7 cellular contexts compared by ENCODE assay signal in the genomic region with DNA sequence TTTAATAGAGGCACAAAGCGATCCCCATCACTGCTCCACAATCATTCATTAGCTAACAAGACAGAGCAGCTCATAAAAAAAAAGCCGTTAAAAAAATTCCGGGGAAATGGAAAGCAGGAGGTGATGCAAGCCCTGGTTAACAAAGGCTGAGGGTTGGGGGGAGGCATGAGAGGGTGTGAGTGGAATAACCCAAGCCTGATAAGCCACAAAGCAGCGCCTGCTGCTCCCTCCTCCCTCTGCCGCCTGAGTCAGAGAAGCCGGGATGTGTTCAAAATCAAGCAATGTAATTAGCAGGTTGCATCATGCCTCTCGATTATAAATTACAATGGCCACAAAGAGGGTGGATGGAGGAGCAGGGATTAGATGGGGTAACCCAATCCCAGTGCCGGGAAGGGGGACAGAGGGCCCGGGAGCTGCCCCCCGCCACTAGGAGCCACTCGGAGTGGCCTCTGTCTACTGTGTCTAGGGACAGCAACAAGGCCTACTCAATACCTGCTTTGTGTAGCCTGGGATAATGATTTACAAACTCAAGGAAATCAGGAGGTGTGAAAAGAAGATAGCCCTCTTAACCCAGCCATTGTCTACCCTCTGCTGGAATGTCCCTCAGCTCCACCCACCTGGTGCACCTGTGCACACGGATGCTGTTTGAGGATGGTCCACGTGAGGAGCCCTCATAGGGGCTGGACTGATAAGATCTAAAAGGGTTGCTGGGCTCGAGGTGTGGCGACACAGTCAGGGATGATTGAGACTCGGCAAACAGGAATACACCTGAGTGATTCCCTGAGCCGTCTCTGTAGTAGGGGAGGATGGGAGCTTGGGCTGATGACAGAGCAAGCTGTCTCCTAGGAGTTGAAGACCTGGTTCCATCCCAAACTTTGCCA.
A peak's percentile ranks its signal among the peaks of the same experiment; 100 is the strongest.
DNase-seq lines count a peak whose midpoint lies in the region; ATAC-seq lines count a peak whose summit lies in the region.

No MANE protein-coding gene starts in this region.

- intact Hi-C loops in left colon (cut with DNase I, micrococcal nuclease): no loop called here

- peaks cover 5% of the 10 kb centered on the region for H3K4me1 ChIP-seq in adipocyte (ENCODE audit: control insufficient read depth, insufficient read depth, low read length)

- no peak overlapping the region for H3K9ac ChIP-seq in adipocyte (ENCODE audit: low read length)

- peaks cover 5% of the 10 kb centered on the region for H3K27me3 ChIP-seq in adipocyte (replicated peaks; ENCODE audit: control insufficient read depth, insufficient read depth, low read length)

- H3K36me3 ChIP-seq in adipocyte (ENCODE audit: control insufficient read depth, insufficient read depth, low read length, severe bottlenecking): no peaks in the 10 kb centered on the region

- DNase-seq in GOT3 (lab: John Stamatoyannopoulos, UW) (peak; percentile 21), NCI-H2081 (lab: John Stamatoyannopoulos, UW) (peak; percentile 13 to 45), adipocyte (ENCODE audit: low read depth) (peak; percentile 95), left colon (peak; percentile 73 to 89), midbrain (lab: John Stamatoyannopoulos, UW) (no peak), germinal center (ENCODE audit: low spot score) (no peak)

- no peaks in the 10 kb centered on the region for H3K9me3 ChIP-seq in adipocyte (ENCODE audit: control insufficient read depth, low read length)

- ATAC-seq in left colon: peak; percentile 82
- no peak for ATAC-seq in GM18858 (IDR thresholded peaks at IDR 0.05; ENCODE audit: unreplicated experiment)

- no peak overlapping the region for H3K4me3 ChIP-seq in adipocyte (ENCODE audit: low read length)

Comparison
In these comparisons a context has a peak if more than half of its experiments do, and no peak if none do; other contexts are left out.
1. DNase-seq: peak in GOT3 (single experiment), NCI-H2081 (2 of 2), adipocyte (single experiment) and left colon (2 of 2); none in midbrain (single experiment) and germinal center (single experiment).